In the genomic region with DNA sequence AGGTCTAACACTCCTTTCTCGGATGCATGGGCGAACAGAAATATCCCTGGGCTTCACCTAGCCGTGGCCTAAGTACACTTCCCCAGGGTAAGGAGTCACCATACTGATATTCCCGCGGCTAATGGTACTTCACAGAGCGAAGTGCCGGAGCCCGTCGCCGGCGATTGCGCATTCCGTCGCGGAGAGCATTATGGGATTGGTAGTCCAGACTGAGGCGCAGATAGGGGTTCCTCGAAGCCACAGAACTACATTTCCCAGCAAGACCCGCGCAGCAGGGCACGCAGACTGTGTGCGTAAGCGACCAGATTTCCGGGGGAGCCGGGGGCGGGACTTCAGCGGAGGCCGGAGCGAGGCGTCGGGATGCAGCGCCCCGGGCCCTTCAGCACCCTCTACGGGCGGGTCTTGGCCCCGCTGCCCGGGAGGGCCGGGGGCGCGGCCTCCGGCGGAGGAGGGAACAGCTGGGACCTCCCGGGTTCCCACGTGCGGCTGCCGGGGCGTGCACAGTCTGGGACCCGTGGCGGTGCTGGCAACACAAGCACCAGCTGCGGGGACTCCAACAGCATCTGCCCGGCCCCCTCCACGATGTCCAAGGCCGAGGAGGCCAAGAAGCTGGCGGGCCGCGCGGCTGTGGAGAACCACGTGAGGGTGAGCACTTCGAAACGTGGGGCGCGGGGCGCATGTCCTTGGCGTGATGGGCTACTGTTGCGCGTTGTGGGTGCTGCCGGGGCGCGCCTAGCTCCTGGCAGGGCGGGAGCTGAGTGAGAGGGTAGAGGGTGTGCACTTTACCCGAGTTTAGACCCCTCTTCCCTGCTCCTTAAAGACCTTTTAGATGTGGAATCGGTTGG, we compare ENCODE assay signal across 8 cellular contexts. TPM values are rescaled to one million over a fixed set of nuclear protein-coding genes. Genes with fewer than 3 reads are reported as not detected.
A peak's percentile ranks its signal among the peaks of the same experiment; 100 is the strongest.
DNase-seq lines count a peak whose midpoint lies in the region; ATAC-seq and TF ChIP-seq lines count a peak whose summit lies in the region.

A gene (plus strand): TSS at position 335 of the 845 bp plus-strand sequence. CDS start 26 bp downstream, at position 361.

- H3K36me3 Mint-ChIP-seq in Caco-2 (ENCODE audit: insufficient read depth, unreplicated experiment): peaks cover 11% of the 10 kb centered on the region
- H3K36me3 Mint-ChIP-seq in effector memory CD8-positive, alpha-beta T cell (ENCODE audit: insufficient read depth): peaks cover 4% of the 10 kb centered on the region
- peaks cover 7% of the 10 kb centered on the region for H3K36me3 Mint-ChIP-seq in memory B cell

- CTCF ChIA-PET in Caco-2 (lab: Charles Lee): interaction anchor here (1.3 to 1.6 kb wide), 2 partner anchors 20 to 64 kb away, joined by 7 read pairs; no protein-coding TSS in a partner anchor
- CTCF ChIA-PET in activated CD8-positive, alpha-beta memory T cell treated with anti-CD3 and anti-CD28 coated beads for 36 hours (lab: Charles Lee): interaction anchor here (0.6 to 1.3 kb wide), 12 partner anchors 10 to 98 kb away, joined by 3 to 8 read pairs (median 3); no protein-coding TSS in a partner anchor

- DNase-seq in Caco-2 (peak; percentile 99 to 100), HT1080 (ENCODE audit: low read depth) (peak; percentile 98), NOMO-1 (lab: John Stamatoyannopoulos, UW; ENCODE audit: unreplicated experiment in 2 of 2) (peak; percentile 97 to 99), memory B cell (ENCODE audit: low spot score in 2 of 2) (peak; percentile 96 to 98)
- DNase-seq in effector memory CD8-positive, alpha-beta T cell: peak; percentile 98 to 99 (median 98)
- peak; percentile 99 for DNase-seq in stimulated activated CD8-positive, alpha-beta memory T cell treated with anti-CD3 and anti-CD28 coated beads, Interleukin-12 subunit alpha, Interleukin-12 subunit beta, amount 100 ng/mL, for 24 hours (ENCODE audit: extremely low read depth)

- H3K27me3 Mint-ChIP-seq in Caco-2 (ENCODE audit: insufficient read depth, unreplicated experiment) (no peaks in the 10 kb centered on the region), memory B cell (no peaks in the 10 kb centered on the region)
- no peaks in the 10 kb centered on the region for H3K27me3 Mint-ChIP-seq in effector memory CD8-positive, alpha-beta T cell

- peaks cover 18% of the 10 kb centered on the region for H3K4me1 ChIP-seq in Caco-2

- H3K27ac Mint-ChIP-seq in Caco-2 (ENCODE audit: unreplicated experiment) (peak within 1 kb of the TSS; percentile 81), memory B cell (peak within 1 kb of the TSS; percentile 87)
- peak within 1 kb of the TSS; percentile 90 to 97 for H3K27ac Mint-ChIP-seq in effector memory CD8-positive, alpha-beta T cell

- no peaks in the 10 kb centered on the region for H3K9me3 ChIP-seq in Caco-2

- TF ChIP-seq CTCF in Caco-2 (IDR thresholded peaks at IDR 0.05; ENCODE audit: insufficient read depth in 1 of 2, low read depth in 1 of 2, low read length in 1 of 2, severe bottlenecking in 1 of 2, unreplicated experiment in 1 of 2): peak; percentile 31 to 81

- BruUV-seq in Caco-2 (replicated peaks; lab: Mats Ljungman, UMichigan): no TSS peak

- POLR2A ChIA-PET in Caco-2 (lab: Charles Lee): interaction anchor here (0.6 to 1.0 kb wide), 2 partner anchors 64 to 92 kb away, joined by 3 to 6 read pairs; no protein-coding TSS in a partner anchor
- POLR2A ChIA-PET in activated CD8-positive, alpha-beta memory T cell treated with anti-CD3 and anti-CD28 coated beads for 36 hours (lab: Charles Lee): interaction anchor here (1.1 to 1.8 kb wide), 4 partner anchors 54 to 66 kb away, joined by 4 to 7 read pairs (median 4); a partner anchor contains a TSS

- peaks cover 20% of the 10 kb centered on the region for H3K4me1 Mint-ChIP-seq in Caco-2 (ENCODE audit: low read depth, unreplicated experiment)
- peaks cover 42 to 43% of the 10 kb centered on the region in 2 donors for H3K4me1 Mint-ChIP-seq in effector memory CD8-positive, alpha-beta T cell (ENCODE audit: low read depth in 2 of 2)
- peaks cover 51% of the 10 kb centered on the region for H3K4me1 Mint-ChIP-seq in memory B cell

- peak; percentile 97 for ATAC-seq in GM21360 (IDR thresholded peaks at IDR 0.05; ENCODE audit: unreplicated experiment)
- peak; percentile 93 for ATAC-seq in effector memory CD8-positive, alpha-beta T cell (replicated peaks)
- peak; percentile 91 for ATAC-seq in memory B cell (ENCODE audit: low read depth)

- peak within 1 kb of the TSS; percentile 86 for H3K4me3 Mint-ChIP-seq in Caco-2 (ENCODE audit: unreplicated experiment)
- peak within 1 kb of the TSS; percentile 96 to 97 for H3K4me3 Mint-ChIP-seq in effector memory CD8-positive, alpha-beta T cell
- H3K4me3 Mint-ChIP-seq in memory B cell: peak within 1 kb of the TSS; percentile 89

- peak within 1 kb of the TSS; percentile 90 for H3K4me3 ChIP-seq in Caco-2 (ENCODE audit: low read depth, low read length)

- H3K9me3 Mint-ChIP-seq in Caco-2 (ENCODE audit: unreplicated experiment) (peaks cover 27% of the 10 kb centered on the region), memory B cell (no peaks in the 10 kb centered on the region)
- H3K9me3 Mint-ChIP-seq in effector memory CD8-positive, alpha-beta T cell: no peaks in the 10 kb centered on the region

- H3K27me3 ChIP-seq in Caco-2 (replicated peaks; ENCODE audit: control insufficient read depth, insufficient read depth, low read length): no peaks in the 10 kb centered on the region

- no peaks in the 10 kb centered on the region for H3K36me3 ChIP-seq in Caco-2 (ENCODE audit: control insufficient read depth, insufficient read depth, low read length)

- intact Hi-C loops in Caco-2 (cut with micrococcal nuclease; ENCODE audit: unreplicated experiment): no loop called here

RNA-seq across cellular contexts. Expression of the gene that starts here (rescaled TPM):
- 33.2 and 33.7 TPM in 2 replicates for total RNA-seq in Caco-2 (2022)
- total RNA-seq in HT1080 (2014; rRNA removed; shearing (Covaris generic)): 9.5 and 25.3 TPM in 2 replicates
- 27.2 and 29.1 TPM in 2 replicates for polyA plus RNA-seq in HT1080 (2015; cell fraction: cytosol; rRNA removed)
- 9.2 and 9.8 TPM in 2 replicates for polyA plus RNA-seq in HT1080 (2015; cell fraction: nucleus; rRNA removed)
- total RNA-seq in activated CD8-positive, alpha-beta memory T cell treated with anti-CD3 and anti-CD28 coated beads for 36 hours: 10 to 100 TPM; 82.7 to 84.1 TPM

Comparison
In these comparisons a context has a peak if more than half of its experiments do, and no peak if none do; other contexts are left out.
1. Peak in every context shown above with its lines: DNase-seq, ATAC-seq and H3K4me3 ChIP-seq.